In the genomic region with DNA sequence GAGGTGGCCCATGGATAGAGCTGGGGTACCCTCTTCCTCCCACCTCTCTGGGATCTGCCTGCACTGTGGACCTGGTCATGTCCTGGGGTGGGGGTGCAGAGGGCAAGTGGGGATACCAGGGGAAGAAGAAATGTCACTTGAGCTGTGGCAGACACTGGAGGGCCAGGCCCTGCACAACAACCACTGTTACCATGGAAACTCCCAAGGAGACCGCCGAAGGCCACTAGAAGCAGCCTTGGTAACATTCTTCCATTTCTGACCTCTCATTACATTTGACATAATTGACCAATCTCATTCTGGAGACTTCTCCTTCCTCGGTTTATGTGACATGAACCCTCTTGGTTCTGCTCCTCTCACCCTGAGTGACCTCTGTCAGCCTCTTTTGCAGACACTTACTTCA, we compare ENCODE assay signal across 22 cellular contexts.
DNase-seq lines count a peak whose midpoint lies in the region; ATAC-seq, FAIRE-seq and TF ChIP-seq lines count a peak whose summit lies in the region.
"Had no signal": no experiment of that assay in that cellular context is flagged by ENCODE, and none has a peak within 500 bp of the region (broad histone marks: within the 10 kb centered on the region; RNA-seq: fewer than 3 reads in every experiment).

No MANE protein-coding gene starts in this region.

- no peak overlapping the region for H3K9ac ChIP-seq in K562 (ENCODE audit: insufficient read depth in 1 of 2, low read depth in 2 of 2, low read length in 2 of 2)
- H3K9ac ChIP-seq: BLaER1 had no signal

- no peak for ATAC-seq in K562
- no peak for ATAC-seq in HG03280 (IDR thresholded peaks at IDR 0.05; ENCODE audit: unreplicated experiment)
- no peak for ATAC-seq in GM21825 (IDR thresholded peaks at IDR 0.05; ENCODE audit: unreplicated experiment)
- ATAC-seq: CD8-positive, alpha-beta T cell; GM12878 had no signal

- no peak for DNase-seq in Caco-2
- DNase-seq in K562 (ENCODE audit: extremely low read depth in 1 of 4, low spot score in 3 of 4) = no peak
- DNase-seq in left kidney (ENCODE audit: low read depth, low spot score) = peak; percentile 30
- DNase-seq in stimulated activated CD4-positive, alpha-beta T cell treated with anti-CD3 and anti-CD28 coated beads, Interleukin-4, amount 100 ng/mL, for 24 hours = no peak
- DNase-seq: CD4-positive, CD25-positive, alpha-beta regulatory T cell; CD8-positive, alpha-beta T cell; DMS 273 treated with DMSO at 0.1 percent for 48 hours; DMS79; EL; GDM1; GOT3; H7; HCEC 1CT had no signal

- TF ChIP-seq POLR2A in K562 (conservative IDR thresholded peaks at IDR 0.05) = no peak

- H3K27me3 ChIP-seq in Caco-2 (replicated peaks; ENCODE audit: control insufficient read depth, insufficient read depth, low read length) (no peaks in the 10 kb centered on the region), K562 (ENCODE audit: control insufficient read depth in 2 of 2, insufficient read depth in 2 of 2, low read length in 2 of 2) (peaks cover 0 to 4% of the 10 kb centered on the region in 2 experiments; a peak in 1 of 5 replicates)
- H3K27me3 ChIP-seq: BLaER1 had no signal

- CTCF ChIA-PET in Caco-2 (lab: Charles Lee) = no interaction called here
- CTCF ChIA-PET in K562 (lab: Yijun Ruan, JAX; ENCODE audit: low intra/inter-chr PET ratio) = no interaction called here

- H3K27me3 Mint-ChIP-seq in Caco-2 (ENCODE audit: insufficient read depth, unreplicated experiment) = no peaks in the 10 kb centered on the region

- H3K4me3 Mint-ChIP-seq in Caco-2 (ENCODE audit: unreplicated experiment) = no peak overlapping the region
- H3K4me3 Mint-ChIP-seq: B cell; CD4-positive, CD25-positive, alpha-beta regulatory T cell; CD8-positive, alpha-beta T cell had no signal

- no peak for TF ChIP-seq EP300 in K562 (IDR thresholded peaks at IDR 0.05; ENCODE audit: low read length)

- POLR2A ChIA-PET in Caco-2 (lab: Charles Lee) (no interaction called here), K562 (lab: Yijun Ruan, JAX) (no interaction called here)

- no peak overlapping the region for H2AFZ ChIP-seq in K562 (ENCODE audit: low read depth, low read length)

- H3K4me2 ChIP-seq in K562 (ENCODE audit: insufficient read depth, low read length) = no peak overlapping the region
- H3K4me2 ChIP-seq: BLaER1 had no signal

- peaks cover 6% of the 10 kb centered on the region for H3K36me3 Mint-ChIP-seq in Caco-2 (ENCODE audit: insufficient read depth, unreplicated experiment)
- H3K36me3 Mint-ChIP-seq: CD4-positive, CD25-positive, alpha-beta regulatory T cell; CD8-positive, alpha-beta T cell had no signal

- no peaks in the 10 kb centered on the region for H3K9me1 ChIP-seq in K562 (ENCODE audit: control insufficient read depth, insufficient read depth, low read length)

- peaks cover 54% of the 10 kb centered on the region for H3K4me1 Mint-ChIP-seq in Caco-2 (ENCODE audit: low read depth, unreplicated experiment)
- H3K4me1 Mint-ChIP-seq: B cell had no signal

- peak overlapping the region; percentile 20 for H3K27ac Mint-ChIP-seq in Caco-2 (ENCODE audit: unreplicated experiment)
- H3K27ac Mint-ChIP-seq: B cell; CD4-positive, CD25-positive, alpha-beta regulatory T cell; CD8-positive, alpha-beta T cell had no signal

- H4K20me1 ChIP-seq in K562 (replicated peaks; ENCODE audit: control insufficient read depth, insufficient read depth, low read length) = no peaks in the 10 kb centered on the region
- H4K20me1 ChIP-seq: BLaER1 had no signal

- H3K9me3 ChIP-seq in Caco-2 (no peaks in the 10 kb centered on the region), K562 (replicated peaks; ENCODE audit: control insufficient read depth, insufficient read depth, low read depth, low read length) (no peaks in the 10 kb centered on the region)
- H3K9me3 ChIP-seq: BLaER1 had no signal

- H3K4me1 ChIP-seq in Caco-2 (peaks cover 18% of the 10 kb centered on the region), K562 (replicated peaks in 1 of 2; ENCODE audit: control insufficient read depth in 2 of 2, insufficient read depth in 2 of 2, low read length in 2 of 2) (no peaks in the 10 kb centered on the region)

- H3K27ac ChIP-seq in K562 (ENCODE audit: extremely low read depth, low read depth, low read length) = no peak overlapping the region
- H3K27ac ChIP-seq: 22Rv1, BLaER1, C4-2B had no signal

- H3K9me3 Mint-ChIP-seq in Caco-2 (ENCODE audit: unreplicated experiment) = peaks cover 20% of the 10 kb centered on the region
- H3K9me3 Mint-ChIP-seq: CD8-positive, alpha-beta T cell had no signal

- no peak for FAIRE-seq in K562 (lab: Jason Lieb, UNC)
- FAIRE-seq: A204.1, D721Med, GM12878 had no signal

- intact Hi-C loops in Caco-2 (cut with micrococcal nuclease; ENCODE audit: unreplicated experiment) = no loop called here
- intact Hi-C loops in K562 (cut with micrococcal nuclease) = no loop called here

- TF ChIP-seq CTCF in Caco-2 (IDR thresholded peaks at IDR 0.05; ENCODE audit: insufficient read depth in 1 of 2, low read depth in 1 of 2, low read length in 1 of 2, severe bottlenecking in 1 of 2, unreplicated experiment in 1 of 2) (no peak), K562 (IDR thresholded peaks at IDR 0.05 in 2 of 3, conservative IDR thresholded peaks at IDR 0.05 in 1 of 3; ENCODE audit: insufficient read depth in 2 of 3, low read depth in 1 of 3, low read length in 3 of 3) (no peak)

- no peaks in the 10 kb centered on the region for H3K36me3 ChIP-seq in Caco-2 (ENCODE audit: control insufficient read depth, insufficient read depth, low read length)
- no peaks in the 10 kb centered on the region for H3K36me3 ChIP-seq in K562 (ENCODE audit: control insufficient read depth, insufficient read depth, low read length)
- H3K36me3 ChIP-seq: BLaER1 had no signal

- no TSS peak for BruUV-seq in Caco-2 (replicated peaks; lab: Mats Ljungman, UMichigan)
- no TSS peak for BruUV-seq in K562 (replicated peaks; lab: Mats Ljungman, UMichigan)

- TF ChIP-seq RAD21 in K562 (CRISPR knock-in tag; conservative IDR thresholded peaks at IDR 0.05 in 1 of 2, IDR thresholded peaks at IDR 0.05 in 1 of 2) = no peak

- H3K4me3 ChIP-seq in Caco-2 (ENCODE audit: low read depth, low read length) (no peak overlapping the region), K562 (no peak overlapping the region)
- H3K4me3 ChIP-seq: BLaER1, GM12878 had no signal

- no peaks in the 10 kb centered on the region for H3K79me2 ChIP-seq in K562 (ENCODE audit: control insufficient read depth, insufficient read depth, low read length)

- in situ Hi-C loops in K562 (cut with MboI) = loop anchor here (25.0 kb wide), 1 partner anchor 281 kb away; no protein-coding TSS in a partner anchor

- 0% methylated on average over 3 of the region's 3 CpGs for WGBS in K562 (ENCODE audit: insufficient coverage, low coverage, missing lambda C conversion rate)

TF ChIP-seq in K562, 482 proteins besides CTCF, POLR2A, EP300 and RAD21:
- peak; percentile 56 for TF ChIP-seq RFX1 (IDR thresholded peaks at IDR 0.05)
- TF ChIP-seq, protein P1, sequence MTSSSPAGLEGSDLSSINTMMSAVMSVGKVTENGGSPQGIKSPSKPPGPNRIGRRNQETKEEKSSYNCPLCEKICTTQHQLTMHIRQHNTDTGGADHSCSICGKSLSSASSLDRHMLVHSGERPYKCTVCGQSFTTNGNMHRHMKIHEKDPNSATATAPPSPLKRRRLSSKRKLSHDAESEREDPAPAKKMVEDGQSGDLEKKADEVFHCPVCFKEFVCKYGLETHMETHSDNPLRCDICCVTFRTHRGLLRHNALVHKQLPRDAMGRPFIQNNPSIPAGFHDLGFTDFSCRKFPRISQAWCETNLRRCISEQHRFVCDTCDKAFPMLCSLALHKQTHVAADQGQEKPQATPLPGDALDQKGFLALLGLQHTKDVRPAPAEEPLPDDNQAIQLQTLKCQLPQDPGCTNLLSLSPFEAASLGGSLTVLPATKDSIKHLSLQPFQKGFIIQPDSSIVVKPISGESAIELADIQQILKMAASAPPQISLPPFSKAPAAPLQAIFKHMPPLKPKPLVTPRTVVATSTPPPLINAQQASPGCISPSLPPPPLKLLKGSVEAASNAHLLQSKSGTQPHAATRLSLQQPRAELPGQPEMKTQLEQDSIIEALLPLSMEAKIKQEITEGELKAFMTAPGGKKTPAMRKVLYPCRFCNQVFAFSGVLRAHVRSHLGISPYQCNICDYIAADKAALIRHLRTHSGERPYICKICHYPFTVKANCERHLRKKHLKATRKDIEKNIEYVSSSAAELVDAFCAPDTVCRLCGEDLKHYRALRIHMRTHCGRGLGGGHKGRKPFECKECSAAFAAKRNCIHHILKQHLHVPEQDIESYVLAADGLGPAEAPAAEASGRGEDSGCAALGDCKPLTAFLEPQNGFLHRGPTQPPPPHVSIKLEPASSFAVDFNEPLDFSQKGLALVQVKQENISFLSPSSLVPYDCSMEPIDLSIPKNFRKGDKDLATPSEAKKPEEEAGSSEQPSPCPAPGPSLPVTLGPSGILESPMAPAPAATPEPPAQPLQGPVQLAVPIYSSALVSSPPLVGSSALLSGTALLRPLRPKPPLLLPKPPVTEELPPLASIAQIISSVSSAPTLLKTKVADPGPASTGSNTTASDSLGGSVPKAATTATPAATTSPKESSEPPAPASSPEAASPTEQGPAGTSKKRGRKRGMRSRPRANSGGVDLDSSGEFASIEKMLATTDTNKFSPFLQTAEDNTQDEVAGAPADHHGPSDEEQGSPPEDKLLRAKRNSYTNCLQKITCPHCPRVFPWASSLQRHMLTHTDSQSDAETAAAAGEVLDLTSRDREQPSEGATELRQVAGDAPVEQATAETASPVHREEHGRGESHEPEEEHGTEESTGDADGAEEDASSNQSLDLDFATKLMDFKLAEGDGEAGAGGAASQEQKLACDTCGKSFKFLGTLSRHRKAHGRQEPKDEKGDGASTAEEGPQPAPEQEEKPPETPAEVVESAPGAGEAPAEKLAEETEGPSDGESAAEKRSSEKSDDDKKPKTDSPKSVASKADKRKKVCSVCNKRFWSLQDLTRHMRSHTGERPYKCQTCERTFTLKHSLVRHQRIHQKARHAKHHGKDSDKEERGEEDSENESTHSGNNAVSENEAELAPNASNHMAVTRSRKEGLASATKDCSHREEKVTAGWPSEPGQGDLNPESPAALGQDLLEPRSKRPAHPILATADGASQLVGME (CRISPR knock-in tag; IDR thresholded peaks at IDR 0.05) = no peak
